ENCODE assay signal across 20 cellular contexts in genomic region chrX:29947225-29947624, GRCh38.
"Had no signal": no experiment of that assay in that cellular context is flagged by ENCODE, and none has a peak within 500 bp of the region (broad histone marks: within the 10 kb centered on the region; RNA-seq: fewer than 3 reads in every experiment).

No MANE protein-coding gene starts in this region.

- H3K9ac ChIP-seq: neural progenitor cell, parathyroid adenoma had no signal

- H3K27ac ChIP-seq: esophagus squamous epithelium, gastroesophageal sphincter, left ventricle myocardium inferior, lower lobe of right lung, neural progenitor cell, parathyroid adenoma, prostate gland, right lobe of liver, spleen, tibial artery, upper lobe of left lung, uterus had no signal

- H2AFZ ChIP-seq: neural progenitor cell, parathyroid adenoma had no signal

- H3K9me3 ChIP-seq: esophagus squamous epithelium, gastroesophageal sphincter, left ventricle myocardium inferior, lower lobe of right lung, prostate gland, right lobe of liver, spleen, tibial artery, upper lobe of left lung, uterus had no signal

- H3K4me3 ChIP-seq: esophagus squamous epithelium, gastroesophageal sphincter, left ventricle myocardium inferior, lower lobe of right lung, neural progenitor cell, prostate gland, right lobe of liver, spleen, tibial artery, upper lobe of left lung, uterus had no signal

- H3K36me3 ChIP-seq: esophagus squamous epithelium, gastroesophageal sphincter, left ventricle myocardium inferior, lower lobe of right lung, neural progenitor cell, prostate gland, right lobe of liver, spleen, tibial artery, upper lobe of left lung, uterus had no signal

- DNase-seq: dermis blood vessel endothelial cell; esophagus squamous epithelium; glutamatergic neuron; left cardiac atrium; left ventricle myocardium inferior; lower lobe of right lung; occipital lobe; retina; right lobe of liver; spleen; stimulated activated CD4-positive, alpha-beta T cell treated with anti-CD3 and anti-CD28 coated beads, Interleukin-15, amount 100 ng/mL, for 24 hours; stimulated activated CD4-positive, alpha-beta T cell treated with anti-CD3 and anti-CD28 coated beads, Interleukin-1b, Interleukin-23, amount 100 ng/mL, for 48 hours; stimulated activated CD4-positive, alpha-beta T cell treated with anti-CD3 and anti-CD28 coated beads, Interleukin-4, amount 100 ng/mL, for 24 hours; tibial artery; upper lobe of left lung; uterus had no signal

- H3K27me3 ChIP-seq: esophagus squamous epithelium, gastroesophageal sphincter, neural progenitor cell, right lobe of liver, spleen, tibial artery, upper lobe of left lung, uterus had no signal

- H3K79me2 ChIP-seq: parathyroid adenoma had no signal

- H3K4me2 ChIP-seq: neural progenitor cell had no signal

- H3K4me1 ChIP-seq: esophagus squamous epithelium, gastroesophageal sphincter, left ventricle myocardium inferior, lower lobe of right lung, neural progenitor cell, parathyroid adenoma, prostate gland, right lobe of liver, spleen, tibial artery, upper lobe of left lung, uterus had no signal
